In the genomic region with DNA sequence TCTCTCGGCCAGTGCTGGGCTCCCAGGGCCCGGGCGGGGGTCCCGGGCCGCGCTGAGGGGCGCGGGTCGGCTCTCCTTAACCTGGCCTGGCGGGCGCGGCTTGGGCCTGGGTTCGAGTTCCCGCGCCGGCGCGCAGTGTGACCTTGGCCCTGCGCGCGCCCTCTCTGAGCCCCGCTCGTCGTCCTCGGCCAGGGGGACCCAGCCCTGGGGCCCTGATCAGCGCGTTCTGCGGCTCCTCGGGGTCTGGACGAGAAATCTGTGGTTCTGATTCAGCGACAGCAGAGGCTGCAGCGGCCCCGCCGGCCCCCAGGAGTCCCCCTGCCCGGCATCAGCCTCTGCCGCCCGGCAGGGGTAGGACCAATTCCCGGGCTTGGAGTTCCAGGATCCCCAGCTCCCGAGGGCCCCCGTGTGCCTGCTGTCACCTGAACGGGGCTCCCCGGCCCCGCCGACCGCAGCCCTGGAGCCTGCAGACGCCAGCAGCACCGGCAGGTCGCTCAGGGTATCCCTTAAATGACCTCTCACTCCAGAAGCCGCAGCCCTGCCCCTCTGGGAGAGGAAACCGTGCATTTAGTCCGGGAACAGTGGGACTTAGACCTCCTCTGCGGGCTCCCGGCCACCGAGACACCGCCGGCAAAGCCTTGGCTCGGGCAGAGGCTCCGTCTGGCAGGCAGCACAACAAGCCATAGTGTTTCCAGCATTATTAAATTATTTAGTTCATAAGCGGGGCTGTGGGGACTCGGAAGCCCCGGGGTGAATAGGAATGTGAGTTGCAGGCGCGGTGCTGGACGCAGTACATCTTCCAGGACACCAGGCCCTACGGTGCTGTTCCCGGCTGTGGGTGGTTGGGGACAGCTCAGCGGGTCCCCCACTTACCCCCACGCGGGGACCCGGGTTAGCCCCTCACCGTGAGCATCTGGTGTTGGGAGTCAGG, we compare ENCODE assay signal across 1 cellular context.
A peak's percentile ranks its signal among the peaks of the same experiment; 100 is the strongest.
TF ChIP-seq lines count a peak whose summit lies in the region.

No MANE protein-coding gene starts in this region.

TF ChIP-seq in HepG2, 621 proteins besides CTCF, POLR2A, EP300 and RAD21 (continued from another document):
- TF ChIP-seq, protein P1, sequence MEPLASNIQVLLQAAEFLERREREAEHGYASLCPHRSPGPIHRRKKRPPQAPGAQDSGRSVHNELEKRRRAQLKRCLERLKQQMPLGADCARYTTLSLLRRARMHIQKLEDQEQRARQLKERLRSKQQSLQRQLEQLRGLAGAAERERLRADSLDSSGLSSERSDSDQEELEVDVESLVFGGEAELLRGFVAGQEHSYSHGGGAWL (CRISPR knock-in tag; IDR thresholded peaks at IDR 0.05), result 0 out of 2 replicates have a peak, but pooled peaks have one; percentile 34
- no peak for TF ChIP-seq ZNF572 (CRISPR knock-in tag; IDR thresholded peaks at IDR 0.05)
- no peak for TF ChIP-seq ZNF672 (CRISPR knock-in tag; IDR thresholded peaks at IDR 0.05)
- TF ChIP-seq, protein P2, sequence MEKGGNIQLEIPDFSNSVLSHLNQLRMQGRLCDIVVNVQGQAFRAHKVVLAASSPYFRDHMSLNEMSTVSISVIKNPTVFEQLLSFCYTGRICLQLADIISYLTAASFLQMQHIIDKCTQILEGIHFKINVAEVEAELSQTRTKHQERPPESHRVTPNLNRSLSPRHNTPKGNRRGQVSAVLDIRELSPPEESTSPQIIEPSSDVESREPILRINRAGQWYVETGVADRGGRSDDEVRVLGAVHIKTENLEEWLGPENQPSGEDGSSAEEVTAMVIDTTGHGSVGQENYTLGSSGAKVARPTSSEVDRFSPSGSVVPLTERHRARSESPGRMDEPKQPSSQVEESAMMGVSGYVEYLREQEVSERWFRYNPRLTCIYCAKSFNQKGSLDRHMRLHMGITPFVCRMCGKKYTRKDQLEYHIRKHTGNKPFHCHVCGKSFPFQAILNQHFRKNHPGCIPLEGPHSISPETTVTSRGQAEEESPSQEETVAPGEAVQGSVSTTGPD (CRISPR knock-in tag; IDR thresholded peaks at IDR 0.05), result no peak
- TF ChIP-seq ZNF615 (CRISPR knock-in tag; IDR thresholded peaks at IDR 0.05; ENCODE audit: borderline replicate concordance), result 0 out of 2 replicates have a peak, but pooled peaks have one; percentile 41
- TF ChIP-seq, protein P3, sequence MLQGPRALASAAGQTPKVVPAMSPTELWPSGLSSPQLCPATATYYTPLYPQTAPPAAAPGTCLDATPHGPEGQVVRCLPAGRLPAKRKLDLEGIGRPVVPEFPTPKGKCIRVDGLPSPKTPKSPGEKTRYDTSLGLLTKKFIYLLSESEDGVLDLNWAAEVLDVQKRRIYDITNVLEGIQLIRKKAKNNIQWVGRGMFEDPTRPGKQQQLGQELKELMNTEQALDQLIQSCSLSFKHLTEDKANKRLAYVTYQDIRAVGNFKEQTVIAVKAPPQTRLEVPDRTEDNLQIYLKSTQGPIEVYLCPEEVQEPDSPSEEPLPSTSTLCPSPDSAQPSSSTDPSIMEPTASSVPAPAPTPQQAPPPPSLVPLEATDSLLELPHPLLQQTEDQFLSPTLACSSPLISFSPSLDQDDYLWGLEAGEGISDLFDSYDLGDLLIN (CRISPR knock-in tag; IDR thresholded peaks at IDR 0.05; ENCODE audit: borderline replicate concordance), result no peak
- TF ChIP-seq, protein P4, sequence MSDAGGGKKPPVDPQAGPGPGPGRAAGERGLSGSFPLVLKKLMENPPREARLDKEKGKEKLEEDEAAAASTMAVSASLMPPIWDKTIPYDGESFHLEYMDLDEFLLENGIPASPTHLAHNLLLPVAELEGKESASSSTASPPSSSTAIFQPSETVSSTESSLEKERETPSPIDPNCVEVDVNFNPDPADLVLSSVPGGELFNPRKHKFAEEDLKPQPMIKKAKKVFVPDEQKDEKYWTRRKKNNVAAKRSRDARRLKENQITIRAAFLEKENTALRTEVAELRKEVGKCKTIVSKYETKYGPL (CRISPR knock-in tag; IDR thresholded peaks at IDR 0.05), result no peak
- TF ChIP-seq SP4 (CRISPR knock-in tag; IDR thresholded peaks at IDR 0.05), result 0 out of 2 replicates have a peak, but pooled peaks have one; percentile 26
- no peak for TF ChIP-seq NCOR1 (IDR thresholded peaks at IDR 0.05; ENCODE audit: borderline replicate concordance, low read length)
- TF ChIP-seq ZNF101 (CRISPR knock-in tag; IDR thresholded peaks at IDR 0.05; ENCODE audit: borderline replicate concordance, low read depth), result no peak
- TF ChIP-seq, protein P5, sequence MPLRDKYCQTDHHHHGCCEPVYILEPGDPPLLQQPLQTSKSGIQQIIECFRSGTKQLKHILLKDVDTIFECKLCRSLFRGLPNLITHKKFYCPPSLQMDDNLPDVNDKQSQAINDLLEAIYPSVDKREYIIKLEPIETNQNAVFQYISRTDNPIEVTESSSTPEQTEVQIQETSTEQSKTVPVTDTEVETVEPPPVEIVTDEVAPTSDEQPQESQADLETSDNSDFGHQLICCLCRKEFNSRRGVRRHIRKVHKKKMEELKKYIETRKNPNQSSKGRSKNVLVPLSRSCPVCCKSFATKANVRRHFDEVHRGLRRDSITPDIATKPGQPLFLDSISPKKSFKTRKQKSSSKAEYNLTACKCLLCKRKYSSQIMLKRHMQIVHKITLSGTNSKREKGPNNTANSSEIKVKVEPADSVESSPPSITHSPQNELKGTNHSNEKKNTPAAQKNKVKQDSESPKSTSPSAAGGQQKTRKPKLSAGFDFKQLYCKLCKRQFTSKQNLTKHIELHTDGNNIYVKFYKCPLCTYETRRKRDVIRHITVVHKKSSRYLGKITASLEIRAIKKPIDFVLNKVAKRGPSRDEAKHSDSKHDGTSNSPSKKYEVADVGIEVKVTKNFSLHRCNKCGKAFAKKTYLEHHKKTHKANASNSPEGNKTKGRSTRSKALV (CRISPR knock-in tag; IDR thresholded peaks at IDR 0.05), result no peak
- no peak for TF ChIP-seq NFE2 (CRISPR knock-in tag; IDR thresholded peaks at IDR 0.05)
- 0 out of 2 replicates have a peak, but pooled peaks have one; percentile 41 for TF ChIP-seq ZSCAN31 (CRISPR knock-in tag; IDR thresholded peaks at IDR 0.05; ENCODE audit: low read depth)
- TF ChIP-seq ZNF878 (CRISPR knock-in tag; IDR thresholded peaks at IDR 0.05), result no peak
- TF ChIP-seq ZFY (CRISPR knock-in tag; IDR thresholded peaks at IDR 0.05), result peak; percentile 55; the same call in 1 of the 2 replicates
- TF ChIP-seq ZNF558 (CRISPR knock-in tag; IDR thresholded peaks at IDR 0.05; ENCODE audit: borderline replicate concordance), result no peak
- TF ChIP-seq MTF1 (CRISPR knock-in tag; IDR thresholded peaks at IDR 0.05), result no peak
- no peak for TF ChIP-seq FOXC1 (CRISPR knock-in tag; IDR thresholded peaks at IDR 0.05; ENCODE audit: borderline replicate concordance)
- TF ChIP-seq, protein P6, sequence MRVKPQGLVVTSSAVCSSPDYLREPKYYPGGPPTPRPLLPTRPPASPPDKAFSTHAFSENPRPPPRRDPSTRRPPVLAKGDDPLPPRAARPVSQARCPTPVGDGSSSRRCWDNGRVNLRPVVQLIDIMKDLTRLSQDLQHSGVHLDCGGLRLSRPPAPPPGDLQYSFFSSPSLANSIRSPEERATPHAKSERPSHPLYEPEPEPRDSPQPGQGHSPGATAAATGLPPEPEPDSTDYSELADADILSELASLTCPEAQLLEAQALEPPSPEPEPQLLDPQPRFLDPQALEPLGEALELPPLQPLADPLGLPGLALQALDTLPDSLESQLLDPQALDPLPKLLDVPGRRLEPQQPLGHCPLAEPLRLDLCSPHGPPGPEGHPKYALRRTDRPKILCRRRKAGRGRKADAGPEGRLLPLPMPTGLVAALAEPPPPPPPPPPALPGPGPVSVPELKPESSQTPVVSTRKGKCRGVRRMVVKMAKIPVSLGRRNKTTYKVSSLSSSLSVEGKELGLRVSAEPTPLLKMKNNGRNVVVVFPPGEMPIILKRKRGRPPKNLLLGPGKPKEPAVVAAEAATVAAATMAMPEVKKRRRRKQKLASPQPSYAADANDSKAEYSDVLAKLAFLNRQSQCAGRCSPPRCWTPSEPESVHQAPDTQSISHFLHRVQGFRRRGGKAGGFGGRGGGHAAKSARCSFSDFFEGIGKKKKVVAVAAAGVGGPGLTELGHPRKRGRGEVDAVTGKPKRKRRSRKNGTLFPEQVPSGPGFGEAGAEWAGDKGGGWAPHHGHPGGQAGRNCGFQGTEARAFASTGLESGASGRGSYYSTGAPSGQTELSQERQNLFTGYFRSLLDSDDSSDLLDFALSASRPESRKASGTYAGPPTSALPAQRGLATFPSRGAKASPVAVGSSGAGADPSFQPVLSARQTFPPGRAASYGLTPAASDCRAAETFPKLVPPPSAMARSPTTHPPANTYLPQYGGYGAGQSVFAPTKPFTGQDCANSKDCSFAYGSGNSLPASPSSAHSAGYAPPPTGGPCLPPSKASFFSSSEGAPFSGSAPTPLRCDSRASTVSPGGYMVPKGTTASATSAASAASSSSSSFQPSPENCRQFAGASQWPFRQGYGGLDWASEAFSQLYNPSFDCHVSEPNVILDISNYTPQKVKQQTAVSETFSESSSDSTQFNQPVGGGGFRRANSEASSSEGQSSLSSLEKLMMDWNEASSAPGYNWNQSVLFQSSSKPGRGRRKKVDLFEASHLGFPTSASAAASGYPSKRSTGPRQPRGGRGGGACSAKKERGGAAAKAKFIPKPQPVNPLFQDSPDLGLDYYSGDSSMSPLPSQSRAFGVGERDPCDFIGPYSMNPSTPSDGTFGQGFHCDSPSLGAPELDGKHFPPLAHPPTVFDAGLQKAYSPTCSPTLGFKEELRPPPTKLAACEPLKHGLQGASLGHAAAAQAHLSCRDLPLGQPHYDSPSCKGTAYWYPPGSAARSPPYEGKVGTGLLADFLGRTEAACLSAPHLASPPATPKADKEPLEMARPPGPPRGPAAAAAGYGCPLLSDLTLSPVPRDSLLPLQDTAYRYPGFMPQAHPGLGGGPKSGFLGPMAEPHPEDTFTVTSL (CRISPR knock-in tag; IDR thresholded peaks at IDR 0.05; ENCODE audit: borderline replicate concordance), result no peak
- no peak for TF ChIP-seq NR3C1 (CRISPR knock-in tag; IDR thresholded peaks at IDR 0.05)
- TF ChIP-seq ZNF761 (CRISPR knock-in tag; conservative IDR thresholded peaks at IDR 0.05), result no peak
- no peak for TF ChIP-seq ZNF121 (CRISPR knock-in tag; IDR thresholded peaks at IDR 0.05)
- TF ChIP-seq GABPB1 (CRISPR knock-in tag; IDR thresholded peaks at IDR 0.05), result peak; percentile 31; the same call in 1 of the 2 replicates
- no peak for TF ChIP-seq HNRNPL (IDR thresholded peaks at IDR 0.05; ENCODE audit: low read depth, low read length)
